ENCODE assay signal across 22 cellular contexts in genomic region chr4:55868691-55869090, GRCh38. TPM values are rescaled to one million over a fixed set of nuclear protein-coding genes. Genes with fewer than 3 reads are reported as not detected.
A peak's percentile ranks its signal among the peaks of the same experiment; 100 is the strongest.
DNase-seq lines count a peak whose midpoint lies in the region; ATAC-seq, FAIRE-seq and TF ChIP-seq lines count a peak whose summit lies in the region.
"Had no signal": no experiment of that assay in that cellular context is flagged by ENCODE, and none has a peak within 500 bp of the region (broad histone marks: within the 10 kb centered on the region; RNA-seq: fewer than 3 reads in every experiment).

No MANE protein-coding gene starts in this region.

- H3K9me3 Mint-ChIP-seq in activated naive CD4-positive, alpha-beta T cell treated with anti-CD3 and anti-CD28 coated beads, Interleukin-2, amount 50 U/mL, for 24 hours, result no peaks in the 10 kb centered on the region
- H3K9me3 Mint-ChIP-seq in activated naive CD4-positive, alpha-beta T cell treated with anti-CD3 and anti-CD28 coated beads, Interleukin-2, amount 10 ng/mL, durations not matched to agents 7 days and 5 days, result no peaks in the 10 kb centered on the region
- H3K9me3 Mint-ChIP-seq in activated T-helper 17 cell treated with anti-CD3 and anti-CD28 coated beads, Interleukin-2, amount 50 U/mL, for 72 hours, result no peaks in the 10 kb centered on the region
- H3K9me3 Mint-ChIP-seq: CD4-positive, CD25-positive, alpha-beta regulatory T cell had no signal

- no peaks in the 10 kb centered on the region for H3K27me3 ChIP-seq in sigmoid colon
- H3K27me3 ChIP-seq: MG63 had no signal

- H3K36me3 Mint-ChIP-seq in activated naive CD4-positive, alpha-beta T cell treated with anti-CD3 and anti-CD28 coated beads, Interleukin-2, amount 50 U/mL, for 24 hours, result peaks cover 20% of the 10 kb centered on the region
- peaks cover 32% of the 10 kb centered on the region for H3K36me3 Mint-ChIP-seq in activated naive CD4-positive, alpha-beta T cell treated with anti-CD3 and anti-CD28 coated beads, Interleukin-2, amount 10 ng/mL, durations not matched to agents 7 days and 5 days
- H3K36me3 Mint-ChIP-seq in activated T-helper 17 cell treated with anti-CD3 and anti-CD28 coated beads, Interleukin-2, amount 50 U/mL, for 72 hours (ENCODE audit: low read depth), result peaks cover 78% of the 10 kb centered on the region

- WGBS in sigmoid colon, 2 donors, result 95% methylated on average over 1 of the region's 1 CpG

- no peak for TF ChIP-seq EP300 in sigmoid colon (IDR thresholded peaks at IDR 0.05)

- no peaks in the 10 kb centered on the region for H3K27me3 Mint-ChIP-seq in activated naive CD4-positive, alpha-beta T cell treated with anti-CD3 and anti-CD28 coated beads, Interleukin-2, amount 50 U/mL, for 24 hours
- no peaks in the 10 kb centered on the region for H3K27me3 Mint-ChIP-seq in activated naive CD4-positive, alpha-beta T cell treated with anti-CD3 and anti-CD28 coated beads, Interleukin-2, amount 10 ng/mL, durations not matched to agents 7 days and 5 days
- H3K27me3 Mint-ChIP-seq in activated T-helper 17 cell treated with anti-CD3 and anti-CD28 coated beads, Interleukin-2, amount 50 U/mL, for 72 hours, result no peaks in the 10 kb centered on the region
- H3K27me3 Mint-ChIP-seq: CD4-positive, CD25-positive, alpha-beta regulatory T cell had no signal

- no peak overlapping the region for H3K4me3 Mint-ChIP-seq in activated naive CD4-positive, alpha-beta T cell treated with anti-CD3 and anti-CD28 coated beads, Interleukin-2, amount 50 U/mL, for 24 hours
- H3K4me3 Mint-ChIP-seq in activated naive CD4-positive, alpha-beta T cell treated with anti-CD3 and anti-CD28 coated beads, Interleukin-2, amount 10 ng/mL, durations not matched to agents 7 days and 5 days, result no peak overlapping the region
- no peak overlapping the region for H3K4me3 Mint-ChIP-seq in activated T-helper 17 cell treated with anti-CD3 and anti-CD28 coated beads, Interleukin-2, amount 50 U/mL, for 72 hours

- TF ChIP-seq CTCF in sigmoid colon (IDR thresholded peaks at IDR 0.05), result no peak

- H3K4me3 ChIP-seq in sigmoid colon, result no peak overlapping the region
- H3K4me3 ChIP-seq: A549, K562, MG63 had no signal

- no peak for FAIRE-seq in GM12891 (lab: Jason Lieb, UNC)
- FAIRE-seq: A549, GM12892, K562 had no signal

- DNase-seq in activated naive CD4-positive, alpha-beta T cell treated with anti-CD3 and anti-CD28 coated beads, Interleukin-2, amount 10 ng/mL, durations not matched to agents 7 days and 5 days, result no peak
- DNase-seq in kidney tubule cell (ENCODE audit: low spot score) (peak; percentile 16), GM12891 (ENCODE audit: insufficient read length, low spot score) (no peak), sigmoid colon (no peak)
- DNase-seq: CD4-positive, CD25-positive, alpha-beta regulatory T cell; H7; MG63; NCI-H1048; NCI-H1417 treated with DMSO at 0.1 percent for 48 hours; NCI-H187; NCI-H446; NCI-H526 treated with DMSO at 0.1 percent for 48 hours; Right ventricle myocardium superior had no signal

- no peaks in the 10 kb centered on the region for H3K9me3 ChIP-seq in sigmoid colon
- H3K9me3 ChIP-seq: A549, MG63 had no signal

- CTCF ChIA-PET in activated naive CD4-positive, alpha-beta T cell treated with anti-CD3 and anti-CD28 coated beads, Interleukin-2, amount 10 ng/mL, durations not matched to agents 7 days and 5 days (lab: Charles Lee), result no interaction called here

- H3K27ac ChIP-seq in sigmoid colon, result no peak overlapping the region
- H3K27ac ChIP-seq: A549 had no signal

- peaks cover 6 to 79% (median 26%) of the 10 kb centered on the region in 4 donors for H3K36me3 ChIP-seq in sigmoid colon

- peaks cover 25% of the 10 kb centered on the region for H3K4me1 Mint-ChIP-seq in activated naive CD4-positive, alpha-beta T cell treated with anti-CD3 and anti-CD28 coated beads, Interleukin-2, amount 50 U/mL, for 24 hours
- H3K4me1 Mint-ChIP-seq in activated naive CD4-positive, alpha-beta T cell treated with anti-CD3 and anti-CD28 coated beads, Interleukin-2, amount 10 ng/mL, durations not matched to agents 7 days and 5 days, result peaks cover 4% of the 10 kb centered on the region
- peaks cover 23% of the 10 kb centered on the region for H3K4me1 Mint-ChIP-seq in activated T-helper 17 cell treated with anti-CD3 and anti-CD28 coated beads, Interleukin-2, amount 50 U/mL, for 72 hours

- TF ChIP-seq POLR2A in GM12891 (IDR thresholded peaks at IDR 0.05; ENCODE audit: low read depth, low read length), result no peak
- no peak for TF ChIP-seq POLR2A in sigmoid colon (IDR thresholded peaks at IDR 0.05)

- peaks cover 0 to 22% (median 7%) of the 10 kb centered on the region in 4 donors for H3K4me1 ChIP-seq in sigmoid colon

- intact Hi-C loops in sigmoid colon (cut with DNase I), result no loop called here

- H3K27ac Mint-ChIP-seq in activated naive CD4-positive, alpha-beta T cell treated with anti-CD3 and anti-CD28 coated beads, Interleukin-2, amount 50 U/mL, for 24 hours, result peak overlapping the region; percentile 0
- no peak overlapping the region for H3K27ac Mint-ChIP-seq in activated naive CD4-positive, alpha-beta T cell treated with anti-CD3 and anti-CD28 coated beads, Interleukin-2, amount 10 ng/mL, durations not matched to agents 7 days and 5 days
- H3K27ac Mint-ChIP-seq in activated T-helper 17 cell treated with anti-CD3 and anti-CD28 coated beads, Interleukin-2, amount 50 U/mL, for 72 hours, result peak overlapping the region; percentile 14

- ATAC-seq in activated T-helper 17 cell treated with anti-CD3 and anti-CD28 coated beads, Interleukin-2, amount 50 U/mL, for 72 hours (replicated peaks), result no peak
- no peak for ATAC-seq in HG02610 (IDR thresholded peaks at IDR 0.05; ENCODE audit: unreplicated experiment)
- ATAC-seq: A549, K562 had no signal

TF ChIP-seq in GM12891, 5 proteins besides CTCF, POLR2A, EP300 and RAD21:
- no peak for TF ChIP-seq POU2F2 (IDR thresholded peaks at IDR 0.05; ENCODE audit: low read depth, low read length)
- no peak for TF ChIP-seq PAX5 (IDR thresholded peaks at IDR 0.05; ENCODE audit: insufficient read depth, low read length, severe bottlenecking)
- TF ChIP-seq POLR2AphosphoS5 (IDR thresholded peaks at IDR 0.05; ENCODE audit: low read depth, low read length), result no peak
- no peak for TF ChIP-seq TAF1 (IDR thresholded peaks at IDR 0.05; ENCODE audit: low read depth, low read length)
- no peak for TF ChIP-seq SPI1 (IDR thresholded peaks at IDR 0.05; ENCODE audit: low read depth, low read length)

RNA-seq across cellular contexts. Expression of gene EXOC1, which starts 15.2 kb away (rescaled TPM):
- 10 to 100 TPM; 33.1 to 40.7 TPM for total RNA-seq in activated T-helper 17 cell treated with anti-CD3 and anti-CD28 coated beads, Interleukin-2, amount 50 U/mL, for 72 hours
- polyA plus RNA-seq in GM12891 (2012; ENCODE audit: low read depth, missing spikeins), result 10.4 TPM
- 10 to 100 TPM; 14.5 to 49.0 (median 21.7) TPM for total RNA-seq in sigmoid colon
- 10 to 100 TPM; 16.8 to 18.3 (median 17.2) TPM for polyA plus RNA-seq in sigmoid colon

RNA-seq across cellular contexts. Expression of gene EXOC1L, which starts 49.1 kb away (rescaled TPM):
- total RNA-seq in activated T-helper 17 cell treated with anti-CD3 and anti-CD28 coated beads, Interleukin-2, amount 50 U/mL, for 72 hours, result not detected
- polyA plus RNA-seq in GM12891 (2012; ENCODE audit: low read depth, missing spikeins), result not detected
- total RNA-seq in sigmoid colon, result not detected
- not detected for polyA plus RNA-seq in sigmoid colon
- total RNA-seq: CD4-positive, CD25-positive, alpha-beta regulatory T cell; H7; LHCN-M2; Right ventricle myocardium superior; SK-MEL-5 had no signal
- polyA plus RNA-seq: A549; BJ; CD4-positive, CD25-positive, alpha-beta regulatory T cell had no signal
